Comparison of ENCODE assay signal across 8 cellular contexts in the genomic region with DNA sequence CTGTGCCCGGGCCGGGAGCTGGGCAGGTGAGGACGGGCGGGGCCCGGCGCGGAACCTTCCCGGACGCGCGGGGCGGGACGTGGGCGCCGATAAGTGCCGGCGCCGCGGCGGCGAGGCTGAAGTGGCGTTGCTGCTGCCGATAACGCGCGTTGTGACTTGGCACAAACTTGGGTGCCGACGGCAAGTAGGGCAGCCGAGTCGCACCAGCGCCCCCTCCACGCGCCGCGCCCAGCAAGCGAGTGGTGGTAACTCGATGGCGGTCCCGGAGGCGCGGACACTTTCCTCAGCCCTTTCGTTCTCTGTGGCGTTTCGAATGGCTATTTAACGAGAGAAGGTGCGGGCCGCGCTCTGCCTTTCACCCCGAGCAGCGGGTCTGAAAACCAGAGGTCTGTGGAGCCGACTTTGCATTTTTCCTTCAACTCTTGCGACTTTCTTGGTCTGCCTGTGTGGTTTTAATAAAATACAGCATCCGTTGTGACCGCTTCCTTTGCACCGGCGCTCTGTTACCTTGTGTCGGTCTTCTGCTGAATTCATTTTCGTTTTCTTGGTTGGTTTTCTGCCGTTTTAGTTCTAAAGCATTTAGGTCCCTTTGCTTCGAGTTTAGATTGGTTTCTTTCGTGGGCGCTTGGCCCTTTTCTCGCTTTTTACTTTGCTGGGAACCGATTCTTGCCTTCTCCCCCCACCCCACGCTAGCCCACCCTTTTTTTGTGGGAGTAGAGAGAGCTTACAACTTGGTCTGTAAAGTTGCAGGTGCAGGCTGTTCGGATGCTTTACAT. TPM values are rescaled to one million over a fixed set of nuclear protein-coding genes. Genes with fewer than 3 reads are reported as not detected.
DNase-seq lines count a peak whose midpoint lies in the region; ATAC-seq and TF ChIP-seq lines count a peak whose summit lies in the region.

No MANE protein-coding gene starts in this region.

- DNase-seq in NCI-H69 (lab: John Stamatoyannopoulos, UW), result peak; percentile 83
- DNase-seq in activated CD8-positive, alpha-beta memory T cell treated with anti-CD3 and anti-CD28 coated beads, Interleukin-2, amount 50 U/mL, for 48 hours, result peak; percentile 83
- DNase-seq in epithelial cell of proximal tubule (ENCODE audit: low read depth), result no peak
- peak; percentile 77 for DNase-seq in stimulated activated CD8-positive, alpha-beta memory T cell treated with anti-CD3 and anti-CD28 coated beads, Interleukin-4, amount 100 ng/mL, for 48 hours

- H3K79me2 ChIP-seq in ACC112 (ENCODE audit: control insufficient read depth, insufficient read depth, low read length, unreplicated experiment), result peaks cover 56% of the 10 kb centered on the region

- H3K9me3 ChIP-seq in mucosa of stomach (ENCODE audit: control insufficient read depth, low read length), result no peaks in the 10 kb centered on the region

- no peaks in the 10 kb centered on the region; the same call in 1 of the 2 replicates for H3K27me3 ChIP-seq in ACC112 (ENCODE audit: insufficient read depth, low read length)
- H3K27me3 ChIP-seq in mucosa of stomach (ENCODE audit: control insufficient read depth, insufficient read depth, low read length), result no peaks in the 10 kb centered on the region

- H3K4me1 ChIP-seq in ACC112 (ENCODE audit: control insufficient read depth, insufficient read depth, low read length, unreplicated experiment) (peaks cover 25% of the 10 kb centered on the region), mucosa of stomach (ENCODE audit: control insufficient read depth, insufficient read depth, low read length) (no peaks in the 10 kb centered on the region)

- H2AFZ ChIP-seq in ACC112 (ENCODE audit: low read length, unreplicated experiment), result no peak overlapping the region

- peak overlapping the region; percentile 70 for H3K27ac ChIP-seq in ACC112 (ENCODE audit: low read depth, low read length)

- peak overlapping the region; percentile 87 for H3K4me3 ChIP-seq in ACC112 (ENCODE audit: low read depth, low read length)
- H3K4me3 ChIP-seq in epithelial cell of proximal tubule (ENCODE audit: low read depth, low read length), result peak overlapping the region; percentile 85
- peak overlapping the region; percentile 66 for H3K4me3 ChIP-seq in mucosa of stomach (ENCODE audit: low read length)

- TF ChIP-seq CTCF in epithelial cell of proximal tubule (conservative IDR thresholded peaks at IDR 0.05; ENCODE audit: low read depth, low read length), result peak; percentile 32

- peak; percentile 17 for ATAC-seq in GM18517 (IDR thresholded peaks at IDR 0.05; ENCODE audit: unreplicated experiment)
- ATAC-seq in HG03064 (IDR thresholded peaks at IDR 0.05; ENCODE audit: low read depth, unreplicated experiment), result peak; percentile 26

- H3K9ac ChIP-seq in mucosa of stomach (ENCODE audit: low read length), result peak overlapping the region; percentile 80

- no peaks in the 10 kb centered on the region for H3K36me3 ChIP-seq in ACC112 (ENCODE audit: insufficient read depth, low read length)
- H3K36me3 ChIP-seq in mucosa of stomach (ENCODE audit: control insufficient read depth, insufficient read depth, low read length), result no peaks in the 10 kb centered on the region

RNA-seq across cellular contexts. Expression of a gene that starts 0.7 kb away (rescaled TPM):
- 30.7 and 44.6 TPM in 2 replicates for total RNA-seq in epithelial cell of proximal tubule
